ENCODE assay signal across 1 cellular context in genomic region chr17:7912927-7913524, GRCh38.
TF ChIP-seq lines count a peak whose summit lies in the region.

No MANE protein-coding gene starts in this region.

TF ChIP-seq in endothelial cell of umbilical vein, 7 proteins besides CTCF, POLR2A, EP300 and RAD21:
- no peak for TF ChIP-seq GATA2 (IDR thresholded peaks at IDR 0.05; ENCODE audit: insufficient read depth, insufficient read length, low read depth, low read length)
- TF ChIP-seq JUN (IDR thresholded peaks at IDR 0.05; ENCODE audit: borderline replicate concordance, insufficient read depth, insufficient read length, low read depth) = no peak
